1 cellular context compared by ENCODE assay signal in genomic region chr14:102086972-102087761, GRCh38.
TF ChIP-seq lines count a peak whose summit lies in the region.

HSP90AA1 (minus strand) TSS chr14:102087044; CDS start chr14:102086378, 666 bp downstream.

TF ChIP-seq in HEK293, 187 proteins besides CTCF, POLR2A, EP300 and RAD21 (continued from another document and continues in another):
- TF ChIP-seq ZNF26 (tag by site-specific recombination; IDR thresholded peaks at IDR 0.05) (no peak), KLF9 (tag by site-specific recombination; IDR thresholded peaks at IDR 0.05; ENCODE audit: low read depth) (peak; percentile 59), ZNF24 (tag by site-specific recombination; IDR thresholded peaks at IDR 0.05) (0 out of 2 replicates have a peak, but pooled peaks have one; percentile 29), ZNF202 (tag by site-specific recombination; IDR thresholded peaks at IDR 0.05; ENCODE audit: borderline replicate concordance) (no peak), ZBTB44 (tag by site-specific recombination; IDR thresholded peaks at IDR 0.05) (no peak), ZSCAN30 (tag by site-specific recombination; IDR thresholded peaks at IDR 0.05) (peak; percentile 82; the same call in 1 of the 2 replicates), ZNF114 (tag by site-specific recombination; IDR thresholded peaks at IDR 0.05) (no peak), ZNF433 (tag by site-specific recombination; IDR thresholded peaks at IDR 0.05; ENCODE audit: low read depth) (no peak), PATZ1 (tag by site-specific recombination; IDR thresholded peaks at IDR 0.05) (peak; percentile 89), ZXDB (tag by site-specific recombination; IDR thresholded peaks at IDR 0.05) (peak; percentile 60; the same call in 1 of the 2 replicates), IKZF3 (tag by site-specific recombination; IDR thresholded peaks at IDR 0.05) (peak; percentile 84), ZNF223 (tag by site-specific recombination; IDR thresholded peaks at IDR 0.05) (peak; percentile 71; the same call in 1 of the 2 replicates), ZNF791 (tag by site-specific recombination; IDR thresholded peaks at IDR 0.05) (no peak), ZNF654 (tag by site-specific recombination; IDR thresholded peaks at IDR 0.05; ENCODE audit: low read depth) (no peak), ZNF514 (tag by site-specific recombination; IDR thresholded peaks at IDR 0.05) (no peak), ZNF561 (tag by site-specific recombination; IDR thresholded peaks at IDR 0.05; ENCODE audit: borderline replicate concordance) (peak; percentile 96), GLIS2 (tag by site-specific recombination; IDR thresholded peaks at IDR 0.05) (peak; percentile 72; the same call in 1 of the 2 replicates), BCL11A (tag by site-specific recombination; IDR thresholded peaks at IDR 0.05; ENCODE audit: low read depth) (0 out of 2 replicates have a peak, but pooled peaks have one; percentile 12), ZNF501 (tag by site-specific recombination; IDR thresholded peaks at IDR 0.05) (peak; percentile 75; the same call in 1 of the 2 replicates), SALL2 (tag by site-specific recombination; IDR thresholded peaks at IDR 0.05; ENCODE audit: borderline replicate concordance) (no peak), ZFP41 (tag by site-specific recombination; IDR thresholded peaks at IDR 0.05; ENCODE audit: borderline replicate concordance) (no peak), ZNF785 (tag by site-specific recombination; IDR thresholded peaks at IDR 0.05) (peak; percentile 63; the same call in 1 of the 2 replicates), SP3 (tag by site-specific recombination; IDR thresholded peaks at IDR 0.05) (peak; percentile 41; the same call in 1 of the 2 replicates), OVOL3 (tag by site-specific recombination; IDR thresholded peaks at IDR 0.05) (no peak), MZF1 (tag by site-specific recombination; IDR thresholded peaks at IDR 0.05; ENCODE audit: borderline replicate concordance) (peak; percentile 40; the same call in 1 of the 2 replicates), ZNF664 (tag by site-specific recombination; IDR thresholded peaks at IDR 0.05) (no peak), ZNF146 (tag by site-specific recombination; IDR thresholded peaks at IDR 0.05) (no peak), ZNF2 (tag by site-specific recombination; IDR thresholded peaks at IDR 0.05) (0 out of 2 replicates have a peak, but pooled peaks have one; percentile 38), ZNF155 (tag by site-specific recombination; IDR thresholded peaks at IDR 0.05) (no peak), ZNF112 (tag by site-specific recombination; IDR thresholded peaks at IDR 0.05) (no peak), ZFHX2 (tag by site-specific recombination; conservative IDR thresholded peaks at IDR 0.05) (peak; percentile 91), ZNF148 (tag by site-specific recombination; IDR thresholded peaks at IDR 0.05; ENCODE audit: borderline replicate concordance) (no peak), ZNF76 (tag by site-specific recombination; IDR thresholded peaks at IDR 0.05; ENCODE audit: borderline replicate concordance, low read depth) (peak; percentile 92), GLI4 (tag by site-specific recombination; IDR thresholded peaks at IDR 0.05) (peak; percentile 39; the same call in 1 of the 2 replicates), ZNF335 (tag by site-specific recombination; conservative IDR thresholded peaks at IDR 0.05) (no peak), ZNF596 (tag by site-specific recombination; IDR thresholded peaks at IDR 0.05) (no peak), SP2 (tag by site-specific recombination; IDR thresholded peaks at IDR 0.05) (peak; percentile 56), WT1 (tag by site-specific recombination; IDR thresholded peaks at IDR 0.05) (peak; percentile 46; the same call in 1 of the 2 replicates)
- TF ChIP-seq, protein P1, sequence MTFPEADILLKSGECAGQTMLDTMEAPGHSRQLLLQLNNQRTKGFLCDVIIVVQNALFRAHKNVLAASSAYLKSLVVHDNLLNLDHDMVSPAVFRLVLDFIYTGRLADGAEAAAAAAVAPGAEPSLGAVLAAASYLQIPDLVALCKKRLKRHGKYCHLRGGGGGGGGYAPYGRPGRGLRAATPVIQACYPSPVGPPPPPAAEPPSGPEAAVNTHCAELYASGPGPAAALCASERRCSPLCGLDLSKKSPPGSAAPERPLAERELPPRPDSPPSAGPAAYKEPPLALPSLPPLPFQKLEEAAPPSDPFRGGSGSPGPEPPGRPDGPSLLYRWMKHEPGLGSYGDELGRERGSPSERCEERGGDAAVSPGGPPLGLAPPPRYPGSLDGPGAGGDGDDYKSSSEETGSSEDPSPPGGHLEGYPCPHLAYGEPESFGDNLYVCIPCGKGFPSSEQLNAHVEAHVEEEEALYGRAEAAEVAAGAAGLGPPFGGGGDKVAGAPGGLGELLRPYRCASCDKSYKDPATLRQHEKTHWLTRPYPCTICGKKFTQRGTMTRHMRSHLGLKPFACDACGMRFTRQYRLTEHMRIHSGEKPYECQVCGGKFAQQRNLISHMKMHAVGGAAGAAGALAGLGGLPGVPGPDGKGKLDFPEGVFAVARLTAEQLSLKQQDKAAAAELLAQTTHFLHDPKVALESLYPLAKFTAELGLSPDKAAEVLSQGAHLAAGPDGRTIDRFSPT (tag by site-specific recombination; IDR thresholded peaks at IDR 0.05): peak; percentile 84; the same call in 1 of the 2 replicates
- TF ChIP-seq, protein P2, sequence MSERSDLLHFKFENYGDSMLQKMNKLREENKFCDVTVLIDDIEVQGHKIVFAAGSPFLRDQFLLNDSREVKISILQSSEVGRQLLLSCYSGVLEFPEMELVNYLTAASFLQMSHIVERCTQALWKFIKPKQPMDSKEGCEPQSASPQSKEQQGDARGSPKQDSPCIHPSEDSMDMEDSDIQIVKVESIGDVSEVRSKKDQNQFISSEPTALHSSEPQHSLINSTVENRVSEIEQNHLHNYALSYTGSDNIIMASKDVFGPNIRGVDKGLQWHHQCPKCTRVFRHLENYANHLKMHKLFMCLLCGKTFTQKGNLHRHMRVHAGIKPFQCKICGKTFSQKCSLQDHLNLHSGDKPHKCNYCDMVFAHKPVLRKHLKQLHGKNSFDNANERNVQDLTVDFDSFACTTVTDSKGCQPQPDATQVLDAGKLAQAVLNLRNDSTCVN (tag by site-specific recombination; optimal IDR thresholded peaks at IDR 0.05): peak; percentile 93
- TF ChIP-seq, protein P3, sequence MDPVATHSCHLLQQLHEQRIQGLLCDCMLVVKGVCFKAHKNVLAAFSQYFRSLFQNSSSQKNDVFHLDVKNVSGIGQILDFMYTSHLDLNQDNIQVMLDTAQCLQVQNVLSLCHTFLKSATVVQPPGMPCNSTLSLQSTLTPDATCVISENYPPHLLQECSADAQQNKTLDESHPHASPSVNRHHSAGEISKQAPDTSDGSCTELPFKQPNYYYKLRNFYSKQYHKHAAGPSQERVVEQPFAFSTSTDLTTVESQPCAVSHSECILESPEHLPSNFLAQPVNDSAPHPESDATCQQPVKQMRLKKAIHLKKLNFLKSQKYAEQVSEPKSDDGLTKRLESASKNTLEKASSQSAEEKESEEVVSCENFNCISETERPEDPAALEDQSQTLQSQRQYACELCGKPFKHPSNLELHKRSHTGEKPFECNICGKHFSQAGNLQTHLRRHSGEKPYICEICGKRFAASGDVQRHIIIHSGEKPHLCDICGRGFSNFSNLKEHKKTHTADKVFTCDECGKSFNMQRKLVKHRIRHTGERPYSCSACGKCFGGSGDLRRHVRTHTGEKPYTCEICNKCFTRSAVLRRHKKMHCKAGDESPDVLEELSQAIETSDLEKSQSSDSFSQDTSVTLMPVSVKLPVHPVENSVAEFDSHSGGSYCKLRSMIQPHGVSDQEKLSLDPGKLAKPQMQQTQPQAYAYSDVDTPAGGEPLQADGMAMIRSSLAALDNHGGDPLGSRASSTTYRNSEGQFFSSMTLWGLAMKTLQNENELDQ (tag by site-specific recombination; IDR thresholded peaks at IDR 0.05; ENCODE audit: low read depth): no peak
- TF ChIP-seq, protein P4, sequence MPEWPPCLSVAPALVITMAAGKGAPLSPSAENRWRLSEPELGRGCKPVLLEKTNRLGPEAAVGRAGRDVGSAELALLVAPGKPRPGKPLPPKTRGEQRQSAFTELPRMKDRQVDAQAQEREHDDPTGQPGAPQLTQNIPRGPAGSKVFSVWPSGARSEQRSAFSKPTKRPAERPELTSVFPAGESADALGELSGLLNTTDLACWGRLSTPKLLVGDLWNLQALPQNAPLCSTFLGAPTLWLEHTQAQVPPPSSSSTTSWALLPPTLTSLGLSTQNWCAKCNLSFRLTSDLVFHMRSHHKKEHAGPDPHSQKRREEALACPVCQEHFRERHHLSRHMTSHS (tag by site-specific recombination; IDR thresholded peaks at IDR 0.05): no peak
- TF ChIP-seq, protein P5, sequence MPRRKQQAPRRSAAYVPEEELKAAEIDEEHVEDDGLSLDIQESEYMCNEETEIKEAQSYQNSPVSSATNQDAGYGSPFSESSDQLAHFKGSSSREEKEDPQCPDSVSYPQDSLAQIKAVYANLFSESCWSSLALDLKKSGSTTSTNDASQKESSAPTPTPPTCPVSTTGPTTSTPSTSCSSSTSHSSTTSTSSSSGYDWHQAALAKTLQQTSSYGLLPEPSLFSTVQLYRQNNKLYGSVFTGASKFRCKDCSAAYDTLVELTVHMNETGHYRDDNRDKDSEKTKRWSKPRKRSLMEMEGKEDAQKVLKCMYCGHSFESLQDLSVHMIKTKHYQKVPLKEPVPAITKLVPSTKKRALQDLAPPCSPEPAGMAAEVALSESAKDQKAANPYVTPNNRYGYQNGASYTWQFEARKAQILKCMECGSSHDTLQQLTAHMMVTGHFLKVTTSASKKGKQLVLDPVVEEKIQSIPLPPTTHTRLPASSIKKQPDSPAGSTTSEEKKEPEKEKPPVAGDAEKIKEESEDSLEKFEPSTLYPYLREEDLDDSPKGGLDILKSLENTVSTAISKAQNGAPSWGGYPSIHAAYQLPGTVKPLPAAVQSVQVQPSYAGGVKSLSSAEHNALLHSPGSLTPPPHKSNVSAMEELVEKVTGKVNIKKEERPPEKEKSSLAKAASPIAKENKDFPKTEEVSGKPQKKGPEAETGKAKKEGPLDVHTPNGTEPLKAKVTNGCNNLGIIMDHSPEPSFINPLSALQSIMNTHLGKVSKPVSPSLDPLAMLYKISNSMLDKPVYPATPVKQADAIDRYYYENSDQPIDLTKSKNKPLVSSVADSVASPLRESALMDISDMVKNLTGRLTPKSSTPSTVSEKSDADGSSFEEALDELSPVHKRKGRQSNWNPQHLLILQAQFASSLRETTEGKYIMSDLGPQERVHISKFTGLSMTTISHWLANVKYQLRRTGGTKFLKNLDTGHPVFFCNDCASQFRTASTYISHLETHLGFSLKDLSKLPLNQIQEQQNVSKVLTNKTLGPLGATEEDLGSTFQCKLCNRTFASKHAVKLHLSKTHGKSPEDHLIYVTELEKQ (tag by site-specific recombination; IDR thresholded peaks at IDR 0.05; ENCODE audit: borderline replicate concordance): peak; percentile 17; the same call in 1 of the 2 replicates
